In the genomic region with DNA sequence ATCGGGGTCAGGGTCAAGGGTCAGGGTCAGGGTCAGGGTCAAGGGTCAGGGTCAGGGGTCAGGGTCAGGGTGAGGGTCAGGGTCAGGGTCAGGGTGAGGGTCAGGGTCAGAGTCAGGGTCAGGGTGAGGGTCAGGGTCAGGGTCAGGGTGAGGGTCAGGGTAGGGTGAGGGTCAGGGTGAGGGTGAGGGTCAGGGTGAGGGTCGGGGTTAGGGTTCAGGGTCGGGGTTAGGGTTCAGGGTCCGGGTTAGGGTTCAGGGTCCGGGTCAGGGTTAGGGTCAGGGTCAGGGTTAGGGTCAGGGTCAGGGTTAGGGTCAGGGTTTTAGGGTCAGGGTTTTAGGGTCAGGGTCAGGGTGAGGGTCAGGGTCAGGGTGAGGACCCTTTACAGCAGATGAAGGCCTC, we compare ENCODE assay signal across 2 cellular contexts. TPM values are rescaled to one million over a fixed set of nuclear protein-coding genes. Genes with fewer than 3 reads are reported as not detected.
"Had no signal": no experiment of that assay in that cellular context is flagged by ENCODE, and none has a peak within 500 bp of the region (broad histone marks: within the 10 kb centered on the region; RNA-seq: fewer than 3 reads in every experiment).

No MANE protein-coding gene starts in this region.

RNA-seq across cellular contexts. Expression of a gene that starts 22.4 kb away (rescaled TPM):
- total RNA-seq: HepG2, IMR-90 had no signal
- polyA plus RNA-seq: HepG2 had no signal
